Comparison of ENCODE assay signal across 8 cellular contexts in genomic region chr2:238784671-238785527, GRCh38.
DNase-seq lines count a peak whose midpoint lies in the region; ATAC-seq, FAIRE-seq and TF ChIP-seq lines count a peak whose summit lies in the region.

No MANE protein-coding gene starts in this region.

- DNase-seq in AG04449 (ENCODE audit: low read depth, low spot score) (peak; percentile 16), GM19239 (ENCODE audit: insufficient read length, low spot score) (peak; percentile 53), NCI-H510A treated with DMSO at 0.1 percent for 48 hours (lab: John Stamatoyannopoulos, UW) (peak; percentile 73), mucosa of gallbladder (ENCODE audit: low spot score) (peak; percentile 56)
- DNase-seq in activated CD4-positive, alpha-beta memory T cell treated with anti-CD3 and anti-CD28 coated beads, Interleukin-2, amount 10 ng/mL, durations not matched to agents 7 days and 5 days, result peak; percentile 58
- DNase-seq in stimulated activated CD8-positive, alpha-beta memory T cell treated with anti-CD3 and anti-CD28 coated beads, Interleukin-4, amount 100 ng/mL, for 24 hours (ENCODE audit: low read depth), result peak; percentile 38

- FAIRE-seq in GM19239 (lab: Jason Lieb, UNC), result peak; percentile 89
- FAIRE-seq in endometrium (lab: Jason Lieb, UNC), result peak; percentile 66

- ATAC-seq in HG02884 (IDR thresholded peaks at IDR 0.05; ENCODE audit: unreplicated experiment), result no peak

- CTCF ChIA-PET in AG04449 (lab: Yijun Ruan, JAX), result interaction anchor here (0.6 to 6.9 kb wide), 72 partner anchors 10 to 483 kb away, joined by 3 to 165 read pairs (median 4); partner anchors contain the start of gene TWIST2
- CTCF ChIA-PET in activated CD4-positive, alpha-beta memory T cell treated with anti-CD3 and anti-CD28 coated beads, Interleukin-2, amount 10 ng/mL, durations not matched to agents 7 days and 5 days (lab: Charles Lee), result interaction anchor here (0.7 to 1.9 kb wide), 10 partner anchors 12 to 427 kb away, joined by 3 to 4 read pairs (median 3); no protein-coding TSS in a partner anchor

- peak; percentile 88 for TF ChIP-seq CTCF in AG04449 (IDR thresholded peaks at IDR 0.05; ENCODE audit: insufficient read depth, low read length, missing control alignments)

- no peaks in the 10 kb centered on the region for H3K4me1 Mint-ChIP-seq in activated CD4-positive, alpha-beta memory T cell treated with anti-CD3 and anti-CD28 coated beads, Interleukin-2, amount 10 ng/mL, durations not matched to agents 7 days and 5 days

- peaks cover 6% of the 10 kb centered on the region for H3K27me3 Mint-ChIP-seq in activated CD4-positive, alpha-beta memory T cell treated with anti-CD3 and anti-CD28 coated beads, Interleukin-2, amount 10 ng/mL, durations not matched to agents 7 days and 5 days

- no peak overlapping the region for H3K4me3 Mint-ChIP-seq in activated CD4-positive, alpha-beta memory T cell treated with anti-CD3 and anti-CD28 coated beads, Interleukin-2, amount 10 ng/mL, durations not matched to agents 7 days and 5 days

- H3K36me3 Mint-ChIP-seq in activated CD4-positive, alpha-beta memory T cell treated with anti-CD3 and anti-CD28 coated beads, Interleukin-2, amount 10 ng/mL, durations not matched to agents 7 days and 5 days (ENCODE audit: low read depth), result no peaks in the 10 kb centered on the region

- no peak overlapping the region for H3K27ac Mint-ChIP-seq in activated CD4-positive, alpha-beta memory T cell treated with anti-CD3 and anti-CD28 coated beads, Interleukin-2, amount 10 ng/mL, durations not matched to agents 7 days and 5 days

- POLR2A ChIA-PET in AG04449 (lab: Yijun Ruan, JAX), result interaction anchor here (1.0 kb wide), 1 partner anchor 267 kb away, joined by 4 read pairs; no protein-coding TSS in a partner anchor
- POLR2A ChIA-PET in activated CD4-positive, alpha-beta memory T cell treated with anti-CD3 and anti-CD28 coated beads, Interleukin-2, amount 10 ng/mL, durations not matched to agents 7 days and 5 days (lab: Charles Lee), result no interaction called here

- H3K4me3 ChIP-seq in AG04449 (ENCODE audit: low read depth, low read length), result no peak overlapping the region

- no peaks in the 10 kb centered on the region for H3K9me3 Mint-ChIP-seq in activated CD4-positive, alpha-beta memory T cell treated with anti-CD3 and anti-CD28 coated beads, Interleukin-2, amount 10 ng/mL, durations not matched to agents 7 days and 5 days

Comparison
In these comparisons a context has a peak if more than half of its experiments do, and no peak if none do; other contexts are left out.
1. DNase-seq: peak in every context shown above with its lines; median percentile 73 in NCI-H510A treated with DMSO at 0.1 percent for 48 hours; 58 in activated CD4-positive, alpha-beta memory T cell treated with anti-CD3 and anti-CD28 coated beads, Interleukin-2, amount 10 ng/mL, durations not matched to agents 7 days and 5 days; 56 in mucosa of gallbladder; 53 in GM19239; 38 in stimulated activated CD8-positive, alpha-beta memory T cell treated with anti-CD3 and anti-CD28 coated beads, Interleukin-4, amount 100 ng/mL, for 24 hours; 16 in AG04449.